In genomic region chr14:79201545-79202247, GRCh38 we compare ENCODE assay signal across 25 cellular contexts.
A peak's percentile ranks its signal among the peaks of the same experiment; 100 is the strongest.
DNase-seq lines count a peak whose midpoint lies in the region; ATAC-seq, FAIRE-seq and TF ChIP-seq lines count a peak whose summit lies in the region.
"Had no signal": no experiment of that assay in that cellular context is flagged by ENCODE, and none has a peak within 500 bp of the region (broad histone marks: within the 10 kb centered on the region; RNA-seq: fewer than 3 reads in every experiment).

No MANE protein-coding gene starts in this region.

- BruUV-seq in Caco-2 (replicated peaks; lab: Mats Ljungman, UMichigan) (no TSS peak), endothelial cell of umbilical vein (replicated peaks; lab: Mats Ljungman, UMichigan) (no TSS peak)

- no peak for TF ChIP-seq POLR2A in endothelial cell of umbilical vein (IDR thresholded peaks at IDR 0.05; ENCODE audit: low read depth, low read length)
- no peak for TF ChIP-seq POLR2A in H54 (IDR thresholded peaks at IDR 0.05; ENCODE audit: low read depth, low read length)

- POLR2A ChIA-PET in Caco-2 (lab: Charles Lee): no interaction called here
- POLR2A ChIA-PET in endothelial cell of umbilical vein (lab: Charles Lee): no interaction called here

- peak; percentile 7 to 30 for DNase-seq in Caco-2
- DNase-seq in LoVo (ENCODE audit: low spot score): peak; percentile 30
- peak; percentile 4 for DNase-seq in endothelial cell of umbilical vein (ENCODE audit: low read depth, low spot score)
- DNase-seq in mucosa of gallbladder (ENCODE audit: low spot score): peak; percentile 15
- no peak for DNase-seq in NCI-H226
- DNase-seq in H54 (ENCODE audit: insufficient read length, low spot score): no peak
- no peak for DNase-seq in NOMO-1 treated with dmso at 0.1 percent for 144 hours (lab: John Stamatoyannopoulos, UW; ENCODE audit: unreplicated experiment)
- DNase-seq in GM23338 (ENCODE audit: low spot score): no peak
- DNase-seq: AML-193; Calu3; CD8-positive, alpha-beta T cell; EL; GF-D8; HFFc6; KBM-7; NCI-H1092; NCI-H1436; NCI-H1930; NCI-H446; NCI-H526; RPMI8226; SHP77 had no signal

- CTCF ChIA-PET in Caco-2 (lab: Charles Lee): interaction anchor here (0.7 kb wide), 1 partner anchor 84 kb away, joined by 3 read pairs; no protein-coding TSS in a partner anchor
- CTCF ChIA-PET in endothelial cell of umbilical vein (lab: Charles Lee): interaction anchor here (1.4 kb wide), 1 partner anchor 268 kb away, joined by 3 read pairs; no protein-coding TSS in a partner anchor

- H3K27me3 ChIP-seq in Caco-2 (replicated peaks; ENCODE audit: control insufficient read depth, insufficient read depth, low read length) (no peaks in the 10 kb centered on the region), endothelial cell of umbilical vein (ENCODE audit: control insufficient read depth in 2 of 2, insufficient read depth in 2 of 2, low read length in 2 of 2) (no peaks in the 10 kb centered on the region), GM23338 (ENCODE audit: insufficient read depth) (no peaks in the 10 kb centered on the region)

- no peak for TF ChIP-seq CTCF in Caco-2 (IDR thresholded peaks at IDR 0.05; ENCODE audit: insufficient read depth in 1 of 2, low read depth in 1 of 2, low read length in 1 of 2, severe bottlenecking in 1 of 2, unreplicated experiment in 1 of 2)
- TF ChIP-seq CTCF in endothelial cell of umbilical vein (IDR thresholded peaks at IDR 0.05; ENCODE audit: extremely low read depth in 1 of 2, insufficient read depth in 1 of 2, low read depth in 1 of 2, low read length in 2 of 2): no peak
- TF ChIP-seq CTCF in GM23338 (conservative IDR thresholded peaks at IDR 0.05; ENCODE audit: low read depth in 2 of 2): no peak

- no peaks in the 10 kb centered on the region for H3K9me1 ChIP-seq in endothelial cell of umbilical vein (replicated peaks; ENCODE audit: control insufficient read depth, extremely low read depth, insufficient read depth, low read length)

- FAIRE-seq in endothelial cell of umbilical vein (lab: Jason Lieb, UNC): no peak
- no peak for FAIRE-seq in H54 (lab: Jason Lieb, UNC)
- FAIRE-seq: H1, HepG2 had no signal

- no peaks in the 10 kb centered on the region for H3K9me2 ChIP-seq in GM23338 (ENCODE audit: insufficient read depth)

- H3K27me3 Mint-ChIP-seq in Caco-2 (ENCODE audit: insufficient read depth, unreplicated experiment) (no peaks in the 10 kb centered on the region), GM23338 (ENCODE audit: insufficient read depth, low read depth, poor library complexity) (no peaks in the 10 kb centered on the region)

- H3K4me2 ChIP-seq in endothelial cell of umbilical vein (ENCODE audit: insufficient read depth, low read length): no peak overlapping the region
- H3K4me2 ChIP-seq in GM23338: no peak overlapping the region

- peak overlapping the region; percentile 51 for H3K27ac Mint-ChIP-seq in Caco-2 (ENCODE audit: unreplicated experiment)
- no peak overlapping the region for H3K27ac Mint-ChIP-seq in GM23338
- H3K27ac Mint-ChIP-seq: CD8-positive, alpha-beta T cell; HFFc6 had no signal

- no peaks in the 10 kb centered on the region for H3K9me3 ChIP-seq in Caco-2
- no peaks in the 10 kb centered on the region for H3K9me3 ChIP-seq in endothelial cell of umbilical vein (replicated peaks; ENCODE audit: control insufficient read depth, insufficient read depth, low read length)

- intact Hi-C loops in Caco-2 (cut with micrococcal nuclease; ENCODE audit: unreplicated experiment): no loop called here
- intact Hi-C loops in endothelial cell of umbilical vein (cut with micrococcal nuclease): no loop called here

- H2AFZ ChIP-seq in endothelial cell of umbilical vein (ENCODE audit: low read depth, low read length) (no peak overlapping the region), GM23338 (no peak overlapping the region)

- H4K20me1 ChIP-seq in endothelial cell of umbilical vein (replicated peaks; ENCODE audit: control insufficient read depth, extremely low read depth, insufficient read depth, low read length): no peaks in the 10 kb centered on the region
- no peaks in the 10 kb centered on the region for H4K20me1 ChIP-seq in GM23338 (replicated peaks; ENCODE audit: insufficient read depth)

- no peaks in the 10 kb centered on the region for H3K9me3 Mint-ChIP-seq in Caco-2 (ENCODE audit: unreplicated experiment)
- no peaks in the 10 kb centered on the region; the same call in 2 of the 3 replicates for H3K9me3 Mint-ChIP-seq in GM23338

- peaks cover 6% of the 10 kb centered on the region for H3K4me1 Mint-ChIP-seq in Caco-2 (ENCODE audit: low read depth, unreplicated experiment)
- peaks cover 11% of the 10 kb centered on the region for H3K4me1 Mint-ChIP-seq in GM23338

- dilution Hi-C loops in endothelial cell of umbilical vein (cut with MboI; ENCODE audit: extremely low pct_ligation_motif_present, low sequenced_read_pairs): no loop called here

- H3K79me2 ChIP-seq in endothelial cell of umbilical vein (ENCODE audit: control insufficient read depth, insufficient read depth, low read length) (no peaks in the 10 kb centered on the region), GM23338 (replicated peaks; ENCODE audit: insufficient read depth) (no peaks in the 10 kb centered on the region)

- H3K27ac ChIP-seq in endothelial cell of umbilical vein (ENCODE audit: insufficient read depth, low read depth, low read length) (no peak overlapping the region), GM23338 (ENCODE audit: low read depth) (no peak overlapping the region)
- H3K27ac ChIP-seq: HL-60 had no signal

- H3K36me3 Mint-ChIP-seq in Caco-2 (ENCODE audit: insufficient read depth, unreplicated experiment) (no peaks in the 10 kb centered on the region), GM23338 (ENCODE audit: low read depth) (no peaks in the 10 kb centered on the region)
- H3K36me3 Mint-ChIP-seq: CD8-positive, alpha-beta T cell had no signal

- H3K9ac ChIP-seq in endothelial cell of umbilical vein (replicated peaks; ENCODE audit: extremely low read depth, insufficient read depth, low read length): no peak overlapping the region

- H3K36me3 ChIP-seq in Caco-2 (ENCODE audit: control insufficient read depth, insufficient read depth, low read length): no peaks in the 10 kb centered on the region
- no peaks in the 10 kb centered on the region for H3K36me3 ChIP-seq in endothelial cell of umbilical vein (ENCODE audit: control insufficient read depth in 2 of 2, extremely low read depth in 1 of 2, insufficient read depth in 2 of 2, low read length in 2 of 2)
- no peaks in the 10 kb centered on the region for H3K36me3 ChIP-seq in GM23338 (ENCODE audit: insufficient read depth)

- H3F3A ChIP-seq in GM23338 (replicated peaks; ENCODE audit: low read depth): no peaks in the 10 kb centered on the region

- ATAC-seq in GM23338: no peak
- ATAC-seq: CD8-positive, alpha-beta T cell; HepG2 had no signal

- no peak overlapping the region for H3K4me3 Mint-ChIP-seq in Caco-2 (ENCODE audit: unreplicated experiment)
- H3K4me3 Mint-ChIP-seq in GM23338: no peak overlapping the region
- H3K4me3 Mint-ChIP-seq: CD8-positive, alpha-beta T cell; HFFc6 had no signal

- H3K4me3 ChIP-seq in Caco-2 (ENCODE audit: low read depth, low read length) (no peak overlapping the region), endothelial cell of umbilical vein (replicated peaks in 1 of 3; ENCODE audit: insufficient read depth in 1 of 3, low read depth in 1 of 3, low read length in 3 of 3) (no peak overlapping the region), GM23338 (no peak overlapping the region)

- H3K4me1 ChIP-seq in Caco-2 (peaks cover 10% of the 10 kb centered on the region; the same call in 1 of the 2 replicates), endothelial cell of umbilical vein (ENCODE audit: control insufficient read depth, extremely low read depth, insufficient read depth, low read length) (no peaks in the 10 kb centered on the region), GM23338 (ENCODE audit: insufficient read depth) (peaks cover 5% of the 10 kb centered on the region; the same call in 1 of the 2 replicates)

TF ChIP-seq in endothelial cell of umbilical vein, 7 proteins besides CTCF, POLR2A, EP300 and RAD21:
- TF ChIP-seq EZH2 (IDR thresholded peaks at IDR 0.05; ENCODE audit: borderline replicate concordance, low read depth, low read length, severe bottlenecking): no peak
- no peak for TF ChIP-seq FOS (IDR thresholded peaks at IDR 0.05; ENCODE audit: borderline replicate concordance, insufficient read depth, low read length)
- no peak for TF ChIP-seq JUN (IDR thresholded peaks at IDR 0.05; ENCODE audit: borderline replicate concordance, insufficient read depth, insufficient read length, low read depth)
- no peak for TF ChIP-seq MAX (IDR thresholded peaks at IDR 0.05; ENCODE audit: insufficient read depth, insufficient read length)
- no peak for TF ChIP-seq GATA2 (IDR thresholded peaks at IDR 0.05; ENCODE audit: insufficient read depth, insufficient read length, low read depth, low read length)
- no peak for TF ChIP-seq POLR2AphosphoS5 (IDR thresholded peaks at IDR 0.05; ENCODE audit: insufficient read depth, low read depth, low read length)
- TF ChIP-seq MYC (IDR thresholded peaks at IDR 0.05; ENCODE audit: low read depth, low read length): no peak

TF ChIP-seq in GM23338, 12 proteins besides CTCF, POLR2A, EP300 and RAD21:
- TF ChIP-seq JUNB (IDR thresholded peaks at IDR 0.05; ENCODE audit: unreplicated experiment): no peak

Comparison
In these comparisons a context has a peak if more than half of its experiments do, and no peak if none do; other contexts are left out.
1. DNase-seq: peak in Caco-2 (2 of 2), LoVo (single experiment), endothelial cell of umbilical vein (single experiment) and mucosa of gallbladder (single experiment); none in NCI-H226 (single experiment), H54 (single experiment), NOMO-1 treated with dmso at 0.1 percent for 144 hours (single experiment) and GM23338 (single experiment).